8 cellular contexts compared by ENCODE assay signal in the genomic region with DNA sequence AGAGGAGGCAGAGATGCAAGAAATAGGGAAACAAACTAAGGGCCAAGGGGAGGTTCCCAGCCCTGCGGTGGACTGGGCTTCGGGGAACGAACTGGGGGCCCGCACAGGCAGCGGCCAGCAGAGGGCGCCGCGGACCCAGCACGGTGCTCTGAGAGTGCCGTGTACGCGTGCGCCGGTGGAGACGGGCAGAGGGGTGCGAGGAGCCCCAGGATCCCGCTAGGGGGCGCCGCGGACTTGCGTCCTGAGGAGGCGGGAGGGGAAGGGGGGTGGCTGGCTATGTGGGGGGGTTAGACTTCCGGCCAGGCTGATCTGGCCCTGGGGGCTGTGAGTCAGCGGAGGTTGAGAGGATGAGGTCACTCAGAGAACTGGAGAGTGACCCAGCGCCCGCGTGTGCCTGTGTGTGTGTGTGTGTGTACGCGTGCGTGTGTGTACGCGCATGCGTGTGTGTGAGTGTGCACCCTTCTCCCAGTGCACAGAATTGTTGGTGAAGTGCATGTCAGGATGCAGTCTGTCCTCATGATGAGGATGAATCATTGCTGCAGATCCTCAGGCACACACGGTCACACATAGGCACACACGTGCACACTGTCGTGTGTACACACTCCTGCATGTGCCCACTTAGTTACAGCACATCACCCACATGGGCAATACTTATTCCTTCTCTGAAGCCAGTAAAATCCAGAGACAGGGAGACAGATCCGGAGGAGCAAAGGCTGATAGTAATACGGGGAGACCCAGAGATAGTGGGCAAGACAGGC. TPM values are rescaled to one million over a fixed set of nuclear protein-coding genes. Genes with fewer than 3 reads are reported as not detected.
DNase-seq lines count a peak whose midpoint lies in the region; ATAC-seq, FAIRE-seq and TF ChIP-seq lines count a peak whose summit lies in the region.

No MANE protein-coding gene starts in this region.

- peaks cover 19 to 49% (median 43%) of the 10 kb centered on the region in 4 experiments for H3K4me1 ChIP-seq in H1 (replicated peaks in 1 of 4; ENCODE audit: control insufficient read depth in 3 of 4, insufficient read depth in 4 of 4, low read length in 3 of 4)

- H2AFZ ChIP-seq in H1 (ENCODE audit: low read length), result no peak overlapping the region; the same call in 1 of the 2 replicates

- peak overlapping the region; percentile 100 for H2AK5ac ChIP-seq in H1 (ENCODE audit: low read depth, low read length)

- H2BK120ac ChIP-seq in H1 (replicated peaks; ENCODE audit: low read depth, low read length), result peak overlapping the region; percentile 99

- H4K91ac ChIP-seq in H1 (replicated peaks; ENCODE audit: insufficient read length, low read length), result peak overlapping the region; percentile 100

- H3K4me2 ChIP-seq in H1 (ENCODE audit: insufficient read depth in 1 of 2, low read depth in 2 of 2, low read length in 2 of 2), result peak overlapping the region; percentile 5 to 40; a peak in 3 of 4 replicates

- no peaks in the 10 kb centered on the region for H3K79me2 ChIP-seq in H1 (ENCODE audit: control insufficient read depth in 1 of 2, insufficient read depth in 2 of 2, low read length in 2 of 2)

- TF ChIP-seq EP300 in H1 (IDR thresholded peaks at IDR 0.05; ENCODE audit: borderline replicate concordance in 1 of 2, low read depth in 2 of 2, low read length in 2 of 2), result peak in 1 of 2 experiments; percentile 71; a peak in 1 of 3 replicates

- H3K9me3 ChIP-seq in H1 (ENCODE audit: insufficient read depth in 2 of 2, low read depth in 1 of 2, low read length in 1 of 2), result no peaks in the 10 kb centered on the region

- POLR2A ChIA-PET in H1 (lab: Charles Lee; ENCODE audit: partially characterized antibody), result interaction anchor here (0.7 to 12.0 kb wide), 13 partner anchors 8 to 156 kb away, joined by 3 to 419 read pairs (median 4); partner anchors contain the start of genes CRABP2, HDGF, ISG20L2 and METTL25B

- H4K5ac ChIP-seq in H1 (ENCODE audit: insufficient read length, low read depth, low read length), result peak overlapping the region; percentile 71

- H3K27ac ChIP-seq in C4-2B (peak overlapping the region; percentile 9; the same call in 1 of the 2 replicates), H1 (ENCODE audit: low read depth, low read length) (peak overlapping the region; percentile 54; the same call in 1 of the 2 replicates)

- H3K14ac ChIP-seq in H1 (ENCODE audit: insufficient read length), result no peak overlapping the region

- 16% methylated on average over 29 of the region's 38 CpGs; no CpG with 5 or more reads in 1 of the 2 experiments for WGBS in H1 (ENCODE audit: extremely low coverage in 1 of 2, insufficient coverage in 1 of 2, insufficient read length in 1 of 2, insufficient replicate concordance in 2 of 2, low coverage in 1 of 2, low lambda C conversion rate in 2 of 2, missing lambda C conversion rate in 1 of 2), 2 experiments

- H3K9ac ChIP-seq in H1 (replicated peaks in 1 of 4; ENCODE audit: extremely low read depth in 1 of 4, low read depth in 3 of 4, low read length in 3 of 4), result peak overlapping the region in 2 of 4 experiments; percentile 35 to 59; a peak in 3 of 7 replicates

- H4K20me1 ChIP-seq in H1 (replicated peaks in 1 of 2; ENCODE audit: control insufficient read depth in 1 of 2, insufficient read depth in 2 of 2, low read length in 2 of 2), result no peaks in the 10 kb centered on the region

- peak; percentile 100 for TF ChIP-seq CTCF in C4-2B (conservative IDR thresholded peaks at IDR 0.05)
- TF ChIP-seq CTCF in H1 (IDR thresholded peaks at IDR 0.05; ENCODE audit: control extremely low read depth in 1 of 3, insufficient read depth in 1 of 3, low read depth in 1 of 3, low read length in 3 of 3), result peak in 2 of 3 experiments; percentile 97 to 99; a peak in 3 of 4 replicates
- peak; percentile 93 for TF ChIP-seq CTCF in mesothelial cell of epicardium (IDR thresholded peaks at IDR 0.05; ENCODE audit: unreplicated experiment)

- FAIRE-seq in H1 (lab: Jason Lieb, UNC), result no peak

- no peaks in the 10 kb centered on the region for H3K79me1 ChIP-seq in H1 (ENCODE audit: low read depth, low read length)

- peak overlapping the region; percentile 63 for H2BK20ac ChIP-seq in H1 (ENCODE audit: low read length)

- peaks cover 40% of the 10 kb centered on the region for H3K27me3 Mint-ChIP-seq in mesothelial cell of epicardium (ENCODE audit: low read depth)

- peak overlapping the region; percentile 87 for H3K27ac Mint-ChIP-seq in mesothelial cell of epicardium

- H3K27me3 ChIP-seq in H1 (replicated peaks in 1 of 4; ENCODE audit: control insufficient read depth in 3 of 4, extremely low read depth in 1 of 4, insufficient read depth in 3 of 4, low read length in 3 of 4), result peaks cover 2 to 44% (median 33%) of the 10 kb centered on the region in 4 experiments

- peak overlapping the region; percentile 98 for H3K4ac ChIP-seq in H1 (replicated peaks; ENCODE audit: insufficient read length, low read depth, low read length)

- peak overlapping the region; percentile 3 for H3K56ac ChIP-seq in H1 (replicated peaks; ENCODE audit: insufficient read length, low read depth, low read length)

- no peak overlapping the region for H3K23ac ChIP-seq in H1 (ENCODE audit: insufficient read length)

- peak overlapping the region; percentile 98 for H2BK5ac ChIP-seq in H1 (ENCODE audit: low read depth, low read length)

- H3K4me3 Mint-ChIP-seq in mesothelial cell of epicardium, result peak overlapping the region; percentile 51

- DNase-seq in HUDEP-2 (lab: John Stamatoyannopoulos, UW; ENCODE audit: unreplicated experiment in 76 of 76) (peak in 73 of 76 experiments; percentile 30 to 96 (median 87)), NOMO-1 (lab: John Stamatoyannopoulos, UW; ENCODE audit: unreplicated experiment in 2 of 2) (peak; percentile 93 to 96), H1 (ENCODE audit: low read depth in 1 of 2, low spot score in 2 of 2) (peak; percentile 96 to 100), mesothelial cell of epicardium (ENCODE audit: low spot score in 2 of 2, unreplicated experiment in 2 of 2) (peak; percentile 96 to 97)
- DNase-seq in activated CD8-positive, alpha-beta memory T cell treated with anti-CD3 and anti-CD28 coated beads for 48 hours (ENCODE audit: low read depth in 2 of 3, low spot score in 2 of 3), result peak; percentile 93 to 98 (median 96)
- DNase-seq in stimulated activated CD8-positive, alpha-beta memory T cell treated with anti-CD3 and anti-CD28 coated beads, Interleukin-15, amount 100 ng/mL, for 24 hours (ENCODE audit: low read depth), result peak; percentile 91

- peaks cover 11% of the 10 kb centered on the region for H3K23me2 ChIP-seq in H1 (ENCODE audit: low read depth, low read length)

- H3K36me3 ChIP-seq in H1 (ENCODE audit: control insufficient read depth in 2 of 4, insufficient read depth in 4 of 4, low read length in 3 of 4), result no peaks in the 10 kb centered on the region

- peak overlapping the region; percentile 99 for H2BK15ac ChIP-seq in H1 (ENCODE audit: low read length)

- peak overlapping the region; percentile 93 for H4K8ac ChIP-seq in H1 (ENCODE audit: extremely low read depth, insufficient read depth, low read length)

- H3K18ac ChIP-seq in H1 (ENCODE audit: extremely low read depth, low read length), result peak overlapping the region; percentile 97

- peaks cover 58% of the 10 kb centered on the region for H3K4me1 Mint-ChIP-seq in mesothelial cell of epicardium

- TF ChIP-seq RAD21 in H1 (IDR thresholded peaks at IDR 0.05 in 1 of 2, conservative IDR thresholded peaks at IDR 0.05 in 1 of 2; ENCODE audit: low read depth in 2 of 2, low read length in 2 of 2), result peak; percentile 87 to 96

- CTCF ChIA-PET in H1 (lab: Charles Lee; ENCODE audit: partially characterized antibody), result interaction anchor here (0.7 to 66.0 kb wide), 22 partner anchors 8 to 260 kb away, joined by 3 to 4284 read pairs (median 4); partner anchors contain the start of genes BCAN, CRABP2, HAPLN2 and ISG20L2

- no peak overlapping the region for H3K4me3 ChIP-seq in H1 (ENCODE audit: extremely low read depth in 1 of 4, insufficient read depth in 2 of 4, low read depth in 3 of 4, low read length in 4 of 4)

- peak; percentile 65 for ATAC-seq in GM19452 (IDR thresholded peaks at IDR 0.05; ENCODE audit: unreplicated experiment)

- H3K36me3 Mint-ChIP-seq in mesothelial cell of epicardium, result no peaks in the 10 kb centered on the region

- no peaks in the 10 kb centered on the region for H3K9me3 Mint-ChIP-seq in mesothelial cell of epicardium

- TF ChIP-seq POLR2A in H1 (IDR thresholded peaks at IDR 0.05; ENCODE audit: control extremely low read depth in 1 of 2, low read depth in 2 of 2, low read length in 2 of 2), result peak in 1 of 2 experiments; percentile 30; a peak in 1 of 3 replicates

- peak overlapping the region; percentile 100 for H2BK12ac ChIP-seq in H1 (ENCODE audit: low read depth, low read length)

RNA-seq across cellular contexts. Expression of gene NES, which starts 17.0 kb away (rescaled TPM):
- total RNA-seq in H1 (2021; fragmentation: NEBNext Ultra II Directional; extraction: Animal tissue kit (Norgen Biotek cat#: 25700)), result 135 and 138 TPM in 2 replicates
- polyA plus RNA-seq in H1 (2011; rRNA removed), result 13.3 and 20.3 TPM in 2 replicates
- 21.1 TPM for polyA plus RNA-seq in H1 (2011; cell fraction: cytosol; rRNA removed)
- 54.8 TPM for polyA plus RNA-seq in H1 (2011; cell fraction: nucleus; rRNA removed)
- 97.4 to 124 TPM (median 113 TPM) in 4 replicates for polyA plus RNA-seq in H1 (2012, experiment 1 of 2)
- polyA plus RNA-seq in H1 (2012, experiment 2 of 2), result 43.3 TPM
- 55.5 TPM for polyA plus RNA-seq in H1 (2013, experiment 1 of 2)
- 53.5 TPM for polyA plus RNA-seq in H1 (2013, experiment 2 of 2)
- polyA minus RNA-seq in H1 (2011; rRNA and poly(A)+ RNA removed), result 17.2 and 19.2 TPM in 2 replicates
- polyA minus RNA-seq in H1 (2011; cell fraction: cytosol; rRNA and poly(A)+ RNA removed), result 31.7 TPM
- 22.7 TPM for polyA minus RNA-seq in H1 (2011; cell fraction: nucleus; rRNA and poly(A)+ RNA removed)
- 53.8 to 56.9 TPM (median 56.8 TPM) in 3 replicates for total RNA-seq in mesothelial cell of epicardium

RNA-seq across cellular contexts. Expression of gene BCAN, which starts 18.3 kb away (rescaled TPM):
- total RNA-seq in H1 (2021; fragmentation: NEBNext Ultra II Directional; extraction: Animal tissue kit (Norgen Biotek cat#: 25700)), result 3.8 and 4.5 TPM in 2 replicates
- 17.1 and 24.0 TPM in 2 replicates for polyA plus RNA-seq in H1 (2011; rRNA removed)
- 11.2 TPM for polyA plus RNA-seq in H1 (2011; cell fraction: cytosol; rRNA removed)
- 25.7 TPM for polyA plus RNA-seq in H1 (2011; cell fraction: nucleus; rRNA removed)
- 8.8 to 14.0 TPM (median 12.1 TPM) in 4 replicates for polyA plus RNA-seq in H1 (2012, experiment 1 of 2)
- polyA plus RNA-seq in H1 (2012, experiment 2 of 2), result 10.6 TPM
- polyA plus RNA-seq in H1 (2013, experiment 1 of 2), result 8.6 TPM
- 6.8 TPM for polyA plus RNA-seq in H1 (2013, experiment 2 of 2)
- 4.3 and 12.9 TPM in 2 replicates for polyA minus RNA-seq in H1 (2011; rRNA and poly(A)+ RNA removed)
- polyA minus RNA-seq in H1 (2011; cell fraction: cytosol; rRNA and poly(A)+ RNA removed), result 7.8 TPM
- polyA minus RNA-seq in H1 (2011; cell fraction: nucleus; rRNA and poly(A)+ RNA removed), result 6.8 TPM
- 0.54 to 0.85 TPM (median 0.78 TPM) in 3 replicates for total RNA-seq in mesothelial cell of epicardium

RNA-seq across cellular contexts. Expression of gene HAPLN2, which starts 41.0 kb away (rescaled TPM):
- 0.19 TPM in 1 of 2 replicates, not detected in the other for total RNA-seq in H1 (2021; fragmentation: NEBNext Ultra II Directional; extraction: Animal tissue kit (Norgen Biotek cat#: 25700))
- polyA plus RNA-seq in H1 (2011; rRNA removed), result 0.51 and 1.2 TPM in 2 replicates
- polyA plus RNA-seq in H1 (2011; cell fraction: cytosol; rRNA removed), result 0.81 TPM
- 3.4 TPM for polyA plus RNA-seq in H1 (2011; cell fraction: nucleus; rRNA removed)
- 0.40 to 0.92 TPM (median 0.72 TPM) in 3 of 4 replicates, not detected in the other for polyA plus RNA-seq in H1 (2012, experiment 1 of 2)
- polyA plus RNA-seq in H1 (2012, experiment 2 of 2), result not detected
- 0.45 TPM for polyA plus RNA-seq in H1 (2013, experiment 1 of 2)
- polyA plus RNA-seq in H1 (2013, experiment 2 of 2), result 0.15 TPM
- polyA minus RNA-seq in H1 (2011; rRNA and poly(A)+ RNA removed), result not detected in 2 replicates
- not detected for polyA minus RNA-seq in H1 (2011; cell fraction: cytosol; rRNA and poly(A)+ RNA removed)
- 0.50 TPM for polyA minus RNA-seq in H1 (2011; cell fraction: nucleus; rRNA and poly(A)+ RNA removed)
- 0.76 to 1.2 TPM (median 1.2 TPM) in 3 replicates for total RNA-seq in mesothelial cell of epicardium

RNA-seq across cellular contexts. Expression of gene CRABP2, which starts 45.2 kb away (rescaled TPM):
- total RNA-seq in H1 (2021; fragmentation: NEBNext Ultra II Directional; extraction: Animal tissue kit (Norgen Biotek cat#: 25700)), result 119 TPM in 2 replicates
- polyA plus RNA-seq in H1 (2011; rRNA removed), result 69.2 and 130 TPM in 2 replicates
- 79.6 TPM for polyA plus RNA-seq in H1 (2011; cell fraction: cytosol; rRNA removed)
- polyA plus RNA-seq in H1 (2011; cell fraction: nucleus; rRNA removed), result 70.9 TPM
- 180 to 343 TPM (median 303 TPM) in 4 replicates for polyA plus RNA-seq in H1 (2012, experiment 1 of 2)
- 318 TPM for polyA plus RNA-seq in H1 (2012, experiment 2 of 2)
- 139 TPM for polyA plus RNA-seq in H1 (2013, experiment 1 of 2)
- polyA plus RNA-seq in H1 (2013, experiment 2 of 2), result 143 TPM
- polyA minus RNA-seq in H1 (2011; rRNA and poly(A)+ RNA removed), result 8.6 and 12.5 TPM in 2 replicates
- polyA minus RNA-seq in H1 (2011; cell fraction: cytosol; rRNA and poly(A)+ RNA removed), result 45.7 TPM
- 11.1 TPM for polyA minus RNA-seq in H1 (2011; cell fraction: nucleus; rRNA and poly(A)+ RNA removed)
- total RNA-seq in mesothelial cell of epicardium, result 676 to 704 TPM (median 686 TPM) in 3 replicates

RNA-seq across cellular contexts. Expression of gene GPATCH4, which starts 58.9 kb away (rescaled TPM):
- total RNA-seq in H1 (2021; fragmentation: NEBNext Ultra II Directional; extraction: Animal tissue kit (Norgen Biotek cat#: 25700)), result 47.9 and 48.5 TPM in 2 replicates
- 19.3 and 20.5 TPM in 2 replicates for polyA plus RNA-seq in H1 (2011; rRNA removed)
- 41.0 TPM for polyA plus RNA-seq in H1 (2011; cell fraction: cytosol; rRNA removed)
- 26.5 TPM for polyA plus RNA-seq in H1 (2011; cell fraction: nucleus; rRNA removed)
- 71.6 to 116 TPM (median 83.2 TPM) in 4 replicates for polyA plus RNA-seq in H1 (2012, experiment 1 of 2)
- 13.8 TPM for polyA plus RNA-seq in H1 (2012, experiment 2 of 2)
- 53.9 TPM for polyA plus RNA-seq in H1 (2013, experiment 1 of 2)
- 53.2 TPM for polyA plus RNA-seq in H1 (2013, experiment 2 of 2)
- 53.2 and 70.6 TPM in 2 replicates for polyA minus RNA-seq in H1 (2011; rRNA and poly(A)+ RNA removed)
- polyA minus RNA-seq in H1 (2011; cell fraction: cytosol; rRNA and poly(A)+ RNA removed), result 23.5 TPM
- 85.1 TPM for polyA minus RNA-seq in H1 (2011; cell fraction: nucleus; rRNA and poly(A)+ RNA removed)
- 22.7 to 24.0 TPM (median 23.6 TPM) in 3 replicates for total RNA-seq in mesothelial cell of epicardium
